Comparison of ENCODE assay signal across 24 cellular contexts in genomic region chrX:153870288-153870690, GRCh38. TPM values are rescaled to one million over a fixed set of nuclear protein-coding genes. Genes with fewer than 3 reads are reported as not detected.
"Had no signal": no experiment of that assay in that cellular context is flagged by ENCODE, and none has a peak within 500 bp of the region (broad histone marks: within the 10 kb centered on the region; RNA-seq: fewer than 3 reads in every experiment).

No MANE protein-coding gene starts in this region.

- H3K27ac Mint-ChIP-seq: progenitor cell of endocrine pancreas; stimulated activated memory B cell treated with anti-CD40 and anti-IgM and Interleukin-4, amounts not matched to agents 10 μg/mL and 1 μg/mL and 100 μg/mL, for 72 hours; stimulated activated naive CD8-positive, alpha-beta T cell treated with anti-CD3 and anti-CD28 coated beads, Interleukin-15, Interleukin-2, amounts not matched to agents 100 ng/mL and 50 ng/mL, for 24 hours had no signal

- H3K4me2 ChIP-seq: smooth muscle cell had no signal

- H3K27ac ChIP-seq: heart right ventricle, ovary, testis, tibial nerve, upper lobe of right lung, vagina had no signal

- H3K4me3 ChIP-seq: heart right ventricle, ovary, smooth muscle cell, testis, tibial nerve, upper lobe of right lung, vagina had no signal

- H3K9me3 ChIP-seq: heart right ventricle, ovary, testis, tibial nerve, upper lobe of right lung, vagina had no signal

- FAIRE-seq: endometrium, frontal cortex, islet of Langerhans had no signal

- ATAC-seq: esophagus mucosa; heart right ventricle; right cardiac atrium; stimulated activated memory B cell treated with anti-CD40 and anti-IgM and Interleukin-4, amounts not matched to agents 10 μg/mL and 1 μg/mL and 100 μg/mL, for 72 hours; upper lobe of right lung had no signal

- H3K27me3 Mint-ChIP-seq: stimulated activated naive CD8-positive, alpha-beta T cell treated with anti-CD3 and anti-CD28 coated beads, Interleukin-15, Interleukin-2, amounts not matched to agents 100 ng/mL and 50 ng/mL, for 24 hours had no signal

- H3K27me3 ChIP-seq: ovary, testis, upper lobe of right lung, vagina had no signal

- H3K36me3 ChIP-seq: heart right ventricle, ovary, tibial nerve, upper lobe of right lung, vagina had no signal

- H3K9me3 Mint-ChIP-seq: stimulated activated memory B cell treated with anti-CD40 and anti-IgM and Interleukin-4, amounts not matched to agents 10 μg/mL and 1 μg/mL and 100 μg/mL, for 72 hours; stimulated activated naive CD8-positive, alpha-beta T cell treated with anti-CD3 and anti-CD28 coated beads, Interleukin-15, Interleukin-2, amounts not matched to agents 100 ng/mL and 50 ng/mL, for 24 hours had no signal

- DNase-seq: effector memory CD4-positive, alpha-beta T cell; heart right ventricle; hypothalamus; kidney glomerular epithelial cell; mesendoderm; naive B cell; ovary; stimulated activated CD4-positive, alpha-beta T cell treated with anti-CD3 and anti-CD28 coated beads, Interleukin-4, amount 100 ng/mL, for 24 hours; testis; upper lobe of right lung had no signal

- H3K4me3 Mint-ChIP-seq: naive B cell; neural crest cell; stimulated activated memory B cell treated with anti-CD40 and anti-IgM and Interleukin-4, amounts not matched to agents 10 μg/mL and 1 μg/mL and 100 μg/mL, for 72 hours; stimulated activated naive CD8-positive, alpha-beta T cell treated with anti-CD3 and anti-CD28 coated beads, Interleukin-15, Interleukin-2, amounts not matched to agents 100 ng/mL and 50 ng/mL, for 24 hours had no signal

RNA-seq across cellular contexts. Expression of gene AVPR2, which starts 34.2 kb away (rescaled TPM):
- total RNA-seq: fibroblast of lung, frontal cortex, liver, neural crest cell, progenitor cell of endocrine pancreas, smooth muscle cell had no signal
- polyA plus RNA-seq: fibroblast of lung, smooth muscle cell had no signal
